ENCODE assay signal across 34 cellular contexts in genomic region chr15:53739651-53740050, GRCh38. TPM values are rescaled to one million over a fixed set of nuclear protein-coding genes. Genes with fewer than 3 reads are reported as not detected.
"Had no signal": no experiment of that assay in that cellular context is flagged by ENCODE, and none has a peak within 500 bp of the region (broad histone marks: within the 10 kb centered on the region; RNA-seq: fewer than 3 reads in every experiment).

No MANE protein-coding gene starts in this region.

- H3K27me3 ChIP-seq: adrenal gland, cardiac muscle cell, dorsolateral prefrontal cortex, foreskin keratinocyte, heart right ventricle, uterus had no signal

- ATAC-seq: activated CD4-positive, CD25-positive, alpha-beta regulatory T cell treated with anti-CD3 and anti-CD28 coated beads, Interleukin-2, amount 50 U/mL, for 24 hours; effector memory CD8-positive, alpha-beta T cell; esophagus mucosa; foreskin keratinocyte; heart right ventricle; left cardiac atrium; lower lobe of right lung; natural killer cell treated with Interleukin-12 subunit alpha and Interleukin-12 subunit beta and Interleukin-15 and Interleukin-18, amount 100 ng/mL, for 72 hours; sciatic nerve; stimulated activated effector memory CD8-positive, alpha-beta T cell treated with anti-CD3 and anti-CD28 coated beads, Interleukin-12 subunit alpha, Interleukin-12 subunit beta, amount 100 ng/mL, for 72 hours; T-helper 17 cell had no signal

- H3K9me3 ChIP-seq: adrenal gland, heart right ventricle, lower lobe of right lung, thoracic aorta, uterus had no signal

- H3K36me3 ChIP-seq: adrenal gland, cardiac muscle cell, heart right ventricle, lower lobe of right lung, thoracic aorta, uterus, WERI-Rb-1 had no signal

- DNase-seq: activated CD4-positive, alpha-beta T cell treated with anti-CD3 and anti-CD28 coated beads for 48 hours; activated CD4-positive, alpha-beta T cell treated with anti-CD3 and anti-CD28 coated beads, Interleukin-2, amount 50 U/mL, for 48 hours; activated CD8-positive, alpha-beta memory T cell treated with anti-CD3 and anti-CD28 coated beads for 24 hours; activated effector memory CD4-positive, alpha-beta T cell treated with anti-CD3 and anti-CD28 coated beads, Interleukin-2, amount 50 U/mL, for 16 hours; activated naive CD4-positive, alpha-beta T cell treated with anti-CD3 and anti-CD28 coated beads for 36 hours; activated naive CD8-positive, alpha-beta T cell treated with anti-CD3 and anti-CD28 coated beads for 36 hours; adrenal gland; aorta; dorsolateral prefrontal cortex; effector memory CD8-positive, alpha-beta T cell; foreskin keratinocyte; heart right ventricle; left cardiac atrium; lower lobe of right lung; mesendoderm; small intestine; stimulated activated CD4-positive, alpha-beta T cell treated with anti-CD3 and anti-CD28 coated beads, Interleukin-4, amount 100 ng/mL, for 24 hours; T-helper 17 cell; T1000; uterus; WERI-Rb-1 had no signal

- H3K27ac ChIP-seq: adrenal gland, cardiac muscle cell, coronary artery, dorsolateral prefrontal cortex, foreskin keratinocyte, heart right ventricle, lower lobe of right lung, thoracic aorta, uterus, WERI-Rb-1 had no signal

- H3K4me3 ChIP-seq: adrenal gland, cardiac muscle cell, coronary artery, dorsolateral prefrontal cortex, heart right ventricle, lower lobe of right lung, thoracic aorta, uterus had no signal

- H3K4me1 ChIP-seq: adrenal gland, foreskin keratinocyte, heart right ventricle, lower lobe of right lung, uterus had no signal

RNA-seq across cellular contexts. Expression of gene WDR72, which starts 19.8 kb away (rescaled TPM):
- total RNA-seq: activated naive CD4-positive, alpha-beta T cell treated with anti-CD3 and anti-CD28 coated beads for 36 hours; activated naive CD8-positive, alpha-beta T cell treated with anti-CD3 and anti-CD28 coated beads for 36 hours; activated T-helper 1 cell treated with anti-CD3 and anti-CD28 coated beads, Interleukin-12 subunit alpha, Interleukin-12 subunit beta, Interleukin-2, Interleukin-4 antibody, amounts not matched to agents 30 ng/mL and 10 ng/mL and 1 ng/mL, durations not matched to agents 14 hours and 24 hours and 36 hours; foreskin keratinocyte; myocyte; natural killer cell treated with Interleukin-12 subunit alpha and Interleukin-12 subunit beta and Interleukin-15 and Interleukin-18, amount 100 ng/mL, for 72 hours; osteoblast; posterior vena cava; sciatic nerve; subcutaneous adipose tissue; T-helper 17 cell had no signal
- polyA plus RNA-seq: aorta, foreskin keratinocyte, heart right ventricle had no signal
